Comparison of ENCODE assay signal across 19 cellular contexts in genomic region chr17:21301593-21302550, GRCh38. TPM values are rescaled to one million over a fixed set of nuclear protein-coding genes. Genes with fewer than 3 reads are reported as not detected.
DNase-seq lines count a peak whose midpoint lies in the region; ATAC-seq and TF ChIP-seq lines count a peak whose summit lies in the region.
"Had no signal": no experiment of that assay in that cellular context is flagged by ENCODE, and none has a peak within 500 bp of the region (broad histone marks: within the 10 kb centered on the region; RNA-seq: fewer than 3 reads in every experiment).

No MANE protein-coding gene starts in this region.

- H3K4me1 ChIP-seq in BLaER1 (peaks cover 75% of the 10 kb centered on the region), left lung (peaks cover 0 to 6% of the 10 kb centered on the region in 2 donors)
- H3K4me1 ChIP-seq: transverse colon had no signal

- ATAC-seq in left lung = no peak
- ATAC-seq: activated T-cell treated with anti-CD3 and anti-CD28 coated beads, Interleukin-2, amount 50 U/mL, for 4 hours; PC-3; stimulated activated memory B cell treated with anti-CD40 and anti-IgM and Interleukin-4, amounts not matched to agents 10 μg/mL and 1 μg/mL and 100 μg/mL, for 72 hours had no signal

- peak overlapping the region; percentile 70 for H3K4me2 ChIP-seq in BLaER1

- peaks cover 97% of the 10 kb centered on the region for H3K36me3 ChIP-seq in BLaER1
- H3K36me3 ChIP-seq in left lung = peaks cover 0 to 90% of the 10 kb centered on the region in 2 donors
- H3K36me3 ChIP-seq: ovary had no signal

- H3K27ac ChIP-seq in BLaER1 (peak overlapping the region; percentile 69), left lung (no peak overlapping the region)
- H3K27ac ChIP-seq: ovary, transverse colon had no signal

- H4K20me1 ChIP-seq in BLaER1 = peaks cover 79% of the 10 kb centered on the region

- no peaks in the 10 kb centered on the region for H3K27me3 ChIP-seq in BLaER1
- no peaks in the 10 kb centered on the region for H3K27me3 ChIP-seq in left lung
- H3K27me3 ChIP-seq: ovary, transverse colon had no signal

- H3K9ac ChIP-seq in BLaER1 = peak overlapping the region; percentile 60

- no peak for TF ChIP-seq CTCF in left lung (IDR thresholded peaks at IDR 0.05)
- TF ChIP-seq CTCF in foreskin fibroblast (IDR thresholded peaks at IDR 0.05; ENCODE audit: low read depth, low read length) = no peak

- intact Hi-C loops in left lung (cut with DNase I) = no loop called here

- H3K4me3 ChIP-seq in BLaER1 = no peak overlapping the region
- no peak overlapping the region for H3K4me3 ChIP-seq in left lung
- H3K4me3 ChIP-seq in foreskin fibroblast (ENCODE audit: low read depth in 1 of 2, low read length in 2 of 2) = no peak overlapping the region
- H3K4me3 ChIP-seq: ovary, transverse colon had no signal

- DNase-seq in D341Med (ENCODE audit: low spot score) (peak; percentile 80), NCI-H524 treated with DMSO at 0.1 percent for 48 hours (lab: John Stamatoyannopoulos, UW) (peak; percentile 72), left lung (peak; percentile 35 to 80), mesenteric fat pad (ENCODE audit: low spot score) (no peak), foreskin fibroblast (no peak)
- no peak for DNase-seq in stimulated activated CD4-positive, alpha-beta T cell treated with anti-CD3 and anti-CD28 coated beads, Interleukin-4, amount 100 ng/mL, for 24 hours
- DNase-seq: activated T-cell treated with anti-CD3 and anti-CD28 coated beads, Interleukin-2, amount 50 U/mL, for 4 hours; CD4-positive, CD25-positive, alpha-beta regulatory T cell; hippocampal formation; Kasumi-1; kidney glomerular epithelial cell; midbrain; NCI-H1694 treated with DMSO at 0.1 percent for 48 hours; PC-3; small intestine; transverse colon had no signal

- no peaks in the 10 kb centered on the region for H3K9me3 ChIP-seq in BLaER1
- H3K9me3 ChIP-seq in left lung = no peaks in the 10 kb centered on the region
- H3K9me3 ChIP-seq: ovary, transverse colon had no signal

RNA-seq across cellular contexts. Expression of gene MAP2K3, which starts 17.4 kb away (rescaled TPM):
- 100 to 1,000 TPM in 1 of 2 donors, 10 to 100 TPM in 1; 62.5 to 101 TPM for total RNA-seq in left lung
- total RNA-seq in mesenteric fat pad = 103 TPM

RNA-seq across cellular contexts. Expression of gene NATD1, which starts 48.7 kb away (rescaled TPM):
- total RNA-seq in left lung (10 to 100 TPM in 1 of 2 donors, 1 to 10 TPM in 1; 7.4 to 16.9 TPM), mesenteric fat pad (17.4 TPM)

Comparison
In these comparisons a context has a peak if more than half of its experiments do, and no peak if none do; other contexts are left out.
1. DNase-seq: peak in D341Med (single experiment), NCI-H524 treated with DMSO at 0.1 percent for 48 hours (single experiment) and left lung (2 of 2); none in stimulated activated CD4-positive, alpha-beta T cell treated with anti-CD3 and anti-CD28 coated beads, Interleukin-4, amount 100 ng/mL, for 24 hours (single experiment), mesenteric fat pad (single experiment) and foreskin fibroblast (0 of 2).